In the genomic region with DNA sequence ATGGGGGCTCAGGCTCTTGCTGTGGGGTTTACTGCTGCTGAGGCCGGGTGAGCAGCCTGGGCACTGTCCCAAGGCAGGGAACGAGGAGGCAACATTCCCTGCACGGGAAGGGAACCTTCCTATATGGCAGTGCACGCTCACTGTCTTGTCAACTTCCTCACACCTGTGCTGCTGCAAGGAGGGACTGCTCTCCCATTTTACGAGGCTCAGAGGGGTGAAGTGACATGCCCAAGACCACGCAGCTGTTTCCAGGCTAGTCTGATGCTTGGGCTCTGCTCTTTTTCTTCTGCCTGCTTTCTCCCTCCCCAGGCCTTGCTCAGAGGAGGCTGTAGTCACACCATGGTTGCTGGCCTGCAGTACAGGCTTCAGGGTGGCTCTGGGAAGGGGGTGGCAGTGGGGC, we compare ENCODE assay signal across 2 cellular contexts.
TF ChIP-seq lines count a peak whose summit lies in the region.

No MANE protein-coding gene starts in this region.

TF ChIP-seq in H1, 55 proteins besides CTCF, POLR2A, EP300 and RAD21:
- no peak for TF ChIP-seq BCL11A (IDR thresholded peaks at IDR 0.05; ENCODE audit: low read depth in 2 of 2, low read length in 2 of 2)
- TF ChIP-seq TAF7 (optimal IDR thresholded peaks at IDR 0.05; ENCODE audit: borderline replicate concordance, low read depth, low read length) = no peak
- TF ChIP-seq YY1 (IDR thresholded peaks at IDR 0.05; ENCODE audit: low read depth, low read length) = no peak
- TF ChIP-seq SP2 (IDR thresholded peaks at IDR 0.05; ENCODE audit: low read length) = no peak
- no peak for TF ChIP-seq EZH2 (IDR thresholded peaks at IDR 0.05; ENCODE audit: low read depth, low read length, severe bottlenecking)
- TF ChIP-seq, protein P1, sequence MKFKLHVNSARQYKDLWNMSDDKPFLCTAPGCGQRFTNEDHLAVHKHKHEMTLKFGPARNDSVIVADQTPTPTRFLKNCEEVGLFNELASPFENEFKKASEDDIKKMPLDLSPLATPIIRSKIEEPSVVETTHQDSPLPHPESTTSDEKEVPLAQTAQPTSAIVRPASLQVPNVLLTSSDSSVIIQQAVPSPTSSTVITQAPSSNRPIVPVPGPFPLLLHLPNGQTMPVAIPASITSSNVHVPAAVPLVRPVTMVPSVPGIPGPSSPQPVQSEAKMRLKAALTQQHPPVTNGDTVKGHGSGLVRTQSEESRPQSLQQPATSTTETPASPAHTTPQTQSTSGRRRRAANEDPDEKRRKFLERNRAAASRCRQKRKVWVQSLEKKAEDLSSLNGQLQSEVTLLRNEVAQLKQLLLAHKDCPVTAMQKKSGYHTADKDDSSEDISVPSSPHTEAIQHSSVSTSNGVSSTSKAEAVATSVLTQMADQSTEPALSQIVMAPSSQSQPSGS (IDR thresholded peaks at IDR 0.05; ENCODE audit: low read length) = no peak
- no peak for TF ChIP-seq KDM5A (IDR thresholded peaks at IDR 0.05; ENCODE audit: low read length)

TF ChIP-seq in HepG2, 621 proteins besides CTCF, POLR2A, EP300 and RAD21:
- TF ChIP-seq KDM2A (CRISPR knock-in tag; IDR thresholded peaks at IDR 0.05; ENCODE audit: borderline replicate concordance, low read depth) (no peak), ZNF572 (CRISPR knock-in tag; IDR thresholded peaks at IDR 0.05) (no peak), NFE2L1 (CRISPR knock-in tag; IDR thresholded peaks at IDR 0.05; ENCODE audit: borderline replicate concordance) (no peak), AHR (CRISPR knock-in tag; IDR thresholded peaks at IDR 0.05) (no peak), ZNF343 (CRISPR knock-in tag; IDR thresholded peaks at IDR 0.05) (no peak), REL (CRISPR knock-in tag; conservative IDR thresholded peaks at IDR 0.05) (no peak), ZNF230 (CRISPR knock-in tag; IDR thresholded peaks at IDR 0.05) (no peak), ZNF234 (CRISPR knock-in tag; conservative IDR thresholded peaks at IDR 0.05) (no peak), ZNF749 (CRISPR knock-in tag; IDR thresholded peaks at IDR 0.05; ENCODE audit: borderline replicate concordance) (no peak), ZSCAN20 (CRISPR knock-in tag; IDR thresholded peaks at IDR 0.05; ENCODE audit: borderline replicate concordance) (no peak)
- TF ChIP-seq, protein P2, sequence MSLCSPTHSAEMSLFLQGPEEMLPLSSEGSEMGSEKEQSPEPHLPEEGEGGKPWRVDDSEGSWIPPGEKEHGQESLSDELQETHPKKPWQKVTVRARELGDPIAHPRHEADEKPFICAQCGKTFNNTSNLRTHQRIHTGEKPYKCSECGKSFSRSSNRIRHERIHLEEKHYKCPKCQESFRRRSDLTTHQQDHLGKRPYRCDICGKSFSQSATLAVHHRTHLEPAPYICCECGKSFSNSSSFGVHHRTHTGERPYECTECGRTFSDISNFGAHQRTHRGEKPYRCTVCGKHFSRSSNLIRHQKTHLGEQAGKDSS (CRISPR knock-in tag; IDR thresholded peaks at IDR 0.05; ENCODE audit: borderline replicate concordance, low read depth) = no peak
- TF ChIP-seq, protein P3, sequence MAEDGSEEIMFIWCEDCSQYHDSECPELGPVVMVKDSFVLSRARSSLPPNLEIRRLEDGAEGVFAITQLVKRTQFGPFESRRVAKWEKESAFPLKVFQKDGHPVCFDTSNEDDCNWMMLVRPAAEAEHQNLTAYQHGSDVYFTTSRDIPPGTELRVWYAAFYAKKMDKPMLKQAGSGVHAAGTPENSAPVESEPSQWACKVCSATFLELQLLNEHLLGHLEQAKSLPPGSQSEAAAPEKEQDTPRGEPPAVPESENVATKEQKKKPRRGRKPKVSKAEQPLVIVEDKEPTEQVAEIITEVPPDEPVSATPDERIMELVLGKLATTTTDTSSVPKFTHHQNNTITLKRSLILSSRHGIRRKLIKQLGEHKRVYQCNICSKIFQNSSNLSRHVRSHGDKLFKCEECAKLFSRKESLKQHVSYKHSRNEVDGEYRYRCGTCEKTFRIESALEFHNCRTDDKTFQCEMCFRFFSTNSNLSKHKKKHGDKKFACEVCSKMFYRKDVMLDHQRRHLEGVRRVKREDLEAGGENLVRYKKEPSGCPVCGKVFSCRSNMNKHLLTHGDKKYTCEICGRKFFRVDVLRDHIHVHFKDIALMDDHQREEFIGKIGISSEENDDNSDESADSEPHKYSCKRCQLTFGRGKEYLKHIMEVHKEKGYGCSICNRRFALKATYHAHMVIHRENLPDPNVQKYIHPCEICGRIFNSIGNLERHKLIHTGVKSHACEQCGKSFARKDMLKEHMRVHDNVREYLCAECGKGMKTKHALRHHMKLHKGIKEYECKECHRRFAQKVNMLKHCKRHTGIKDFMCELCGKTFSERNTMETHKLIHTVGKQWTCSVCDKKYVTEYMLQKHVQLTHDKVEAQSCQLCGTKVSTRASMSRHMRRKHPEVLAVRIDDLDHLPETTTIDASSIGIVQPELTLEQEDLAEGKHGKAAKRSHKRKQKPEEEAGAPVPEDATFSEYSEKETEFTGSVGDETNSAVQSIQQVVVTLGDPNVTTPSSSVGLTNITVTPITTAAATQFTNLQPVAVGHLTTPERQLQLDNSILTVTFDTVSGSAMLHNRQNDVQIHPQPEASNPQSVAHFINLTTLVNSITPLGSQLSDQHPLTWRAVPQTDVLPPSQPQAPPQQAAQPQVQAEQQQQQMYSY (CRISPR knock-in tag; IDR thresholded peaks at IDR 0.05) = no peak
